8 cellular contexts compared by ENCODE assay signal in genomic region chr4:51842554-51843308, GRCh38. TPM values are rescaled to one million over a fixed set of nuclear protein-coding genes. Genes with fewer than 3 reads are reported as not detected.
DNase-seq lines count a peak whose midpoint lies in the region; ATAC-seq and TF ChIP-seq lines count a peak whose summit lies in the region.

Gene DCUN1D4, plus strand, starts transcription at chr4:51843153. Its CDS starts 90 bp downstream, at chr4:51843243.

- peaks cover 16% of the 10 kb centered on the region for H3K4me1 ChIP-seq in HUES64 (ENCODE audit: insufficient read depth, low read length)
- peaks cover 13% of the 10 kb centered on the region for H3K4me1 ChIP-seq in OCI-LY1 (ENCODE audit: insufficient read depth, low read length, severe bottlenecking)

- no peak for TF ChIP-seq CTCF in OCI-LY1 (IDR thresholded peaks at IDR 0.05; ENCODE audit: low read length)

- peak within 1 kb of the TSS; percentile 63 for H3K9ac ChIP-seq in HUES64 (ENCODE audit: low read depth, low read length)
- H3K9ac ChIP-seq in OCI-LY1 (ENCODE audit: low read length): peak within 1 kb of the TSS; percentile 69

- no peaks in the 10 kb centered on the region for H3F3A ChIP-seq in OCI-LY1 (ENCODE audit: insufficient read depth, low read length)

- H3K79me2 ChIP-seq in OCI-LY1 (ENCODE audit: insufficient read depth, low read length): peaks cover 23% of the 10 kb centered on the region

- peak within 1 kb of the TSS; percentile 95; the same call in 1 of the 2 replicates for H3K27ac ChIP-seq in HUES64 (ENCODE audit: low read depth, low read length)
- peak within 1 kb of the TSS; percentile 66 for H3K27ac ChIP-seq in OCI-LY1 (ENCODE audit: low read depth, low read length, poor library complexity, severe bottlenecking)

- no peaks in the 10 kb centered on the region for H4K20me1 ChIP-seq in OCI-LY1 (ENCODE audit: insufficient read depth, low read length)

- H3K4me2 ChIP-seq in OCI-LY1 (ENCODE audit: low read length): peak within 1 kb of the TSS; percentile 69

- H3K9me3 ChIP-seq in HUES64 (ENCODE audit: insufficient read depth, low read depth, low read length) (no peaks in the 10 kb centered on the region), OCI-LY1 (ENCODE audit: low read length) (no peaks in the 10 kb centered on the region)

- H3K27me3 ChIP-seq in HUES64 (ENCODE audit: insufficient read depth, low read length) (peaks cover 31% of the 10 kb centered on the region), OCI-LY1 (ENCODE audit: insufficient read depth, low read length) (no peaks in the 10 kb centered on the region)

- H3K9me2 ChIP-seq in OCI-LY1 (ENCODE audit: low read depth, low read length): no peaks in the 10 kb centered on the region

- ATAC-seq in GM21447 (IDR thresholded peaks at IDR 0.05; ENCODE audit: unreplicated experiment): peak; percentile 84

- in situ Hi-C loops in endometrial microvascular endothelial cells (cut with HindIII; ENCODE audit: inconsistent ontology term, low pct_unique_long_range_greater_than_20kb, low sequenced_read_pairs): no loop called here

- peak within 1 kb of the TSS; percentile 1 for H2AFZ ChIP-seq in OCI-LY1 (ENCODE audit: low read length)

- peak; percentile 99 for DNase-seq in DMS 273 (lab: John Stamatoyannopoulos, UW; ENCODE audit: unreplicated experiment)
- DNase-seq in activated CD8-positive, alpha-beta memory T cell treated with anti-CD3 and anti-CD28 coated beads, Interleukin-2, amount 50 U/mL, for 4 hours: peak; percentile 99
- peak; percentile 100 for DNase-seq in mesenteric fat pad (ENCODE audit: low spot score)
- DNase-seq in stimulated activated CD8-positive, alpha-beta memory T cell treated with anti-CD3 and anti-CD28 coated beads, Interleukin-15, amount 100 ng/mL, for 24 hours (ENCODE audit: low read depth): peak; percentile 91

- H3K36me3 ChIP-seq in HUES64 (ENCODE audit: insufficient read depth, low read length): no peaks in the 10 kb centered on the region
- no peaks in the 10 kb centered on the region for H3K36me3 ChIP-seq in OCI-LY1 (ENCODE audit: insufficient read depth, low read length)

- peak within 1 kb of the TSS; percentile 75 for H3K4me3 ChIP-seq in HUES64 (ENCODE audit: low read length)
- peak within 1 kb of the TSS; percentile 63 for H3K4me3 ChIP-seq in OCI-LY1 (ENCODE audit: low read depth, low read length, poor library complexity, severe bottlenecking)

- WGBS in HUES64: under 1% methylated on average over 68 of the region's 68 CpGs

RNA-seq across cellular contexts. Expression of gene DCUN1D4, which starts in this region (rescaled TPM):
- polyA plus RNA-seq in HUES64 (2013, experiment 1 of 2): 26.5 TPM
- polyA plus RNA-seq in HUES64 (2013, experiment 2 of 2): 25.7 TPM
- total RNA-seq in endometrial microvascular endothelial cells (ENCODE audit: inconsistent ontology term) (15.8 TPM), mesenteric fat pad (59.1 TPM)

Comparison
In these comparisons a context has a peak if more than half of its experiments do, and no peak if none do; other contexts are left out.
1. Peak in every context shown above with its lines: DNase-seq, ATAC-seq, H3K4me3 ChIP-seq and H3K27ac ChIP-seq.